8 cellular contexts compared by ENCODE assay signal in genomic region chr5:138542120-138542955, GRCh38. TPM values are rescaled to one million over a fixed set of nuclear protein-coding genes. Genes with fewer than 3 reads are reported as not detected.
DNase-seq lines count a peak whose midpoint lies in the region; ATAC-seq and TF ChIP-seq lines count a peak whose summit lies in the region.

No MANE protein-coding gene starts in this region.

- peaks cover 30% of the 10 kb centered on the region for H3K36me3 Mint-ChIP-seq in T-helper 2 cell treated with Interferon-gamma antibody and Interleukin-4, amounts not matched to agents 5 μg/mL and 100 μg/mL, for 36 hours (ENCODE audit: low read depth)

- H3K79me2 ChIP-seq in ACC112 (ENCODE audit: control insufficient read depth, insufficient read depth, low read length, unreplicated experiment), result peaks cover 90% of the 10 kb centered on the region
- H3K79me2 ChIP-seq in osteoblast (ENCODE audit: insufficient read depth, low read length), result peaks cover 90% of the 10 kb centered on the region

- peaks cover 48% of the 10 kb centered on the region for H3K4me1 ChIP-seq in ACC112 (ENCODE audit: control insufficient read depth, insufficient read depth, low read length, unreplicated experiment)
- H3K4me1 ChIP-seq in esophagus muscularis mucosa, result peaks cover 59 to 74% (median 72%) of the 10 kb centered on the region in 4 donors
- H3K4me1 ChIP-seq in osteoblast (ENCODE audit: insufficient read depth, low read length), result peaks cover 40% of the 10 kb centered on the region

- TF ChIP-seq POLR2A in esophagus muscularis mucosa (IDR thresholded peaks at IDR 0.05; ENCODE audit: low read depth), result no peak

- H3K27ac Mint-ChIP-seq in T-helper 2 cell treated with Interferon-gamma antibody and Interleukin-4, amounts not matched to agents 5 μg/mL and 100 μg/mL, for 36 hours, result peak overlapping the region; percentile 100

- H3K4me2 ChIP-seq in osteoblast (ENCODE audit: insufficient read depth, low read length), result peak overlapping the region; percentile 98

- no peak for TF ChIP-seq EP300 in esophagus muscularis mucosa (IDR thresholded peaks at IDR 0.05)

- peaks cover 23% of the 10 kb centered on the region for H3K36me3 ChIP-seq in ACC112 (ENCODE audit: insufficient read depth, low read length)
- H3K36me3 ChIP-seq in esophagus muscularis mucosa, result no peaks in the 10 kb centered on the region
- peaks cover 18% of the 10 kb centered on the region for H3K36me3 ChIP-seq in osteoblast (ENCODE audit: insufficient read depth, low read length)

- peaks cover 44% of the 10 kb centered on the region for H4K20me1 ChIP-seq in osteoblast (ENCODE audit: insufficient read depth, low read length)

- 1% methylated on average over 20 of the region's 48 CpGs for WGBS in esophagus muscularis mucosa

- H3K27ac ChIP-seq in ACC112 (ENCODE audit: low read depth, low read length) (peak overlapping the region; percentile 86), esophagus muscularis mucosa (replicated peaks in 1 of 4) (peak overlapping the region; percentile 92 to 100 (median 98)), osteoblast (ENCODE audit: low read depth, low read length) (peak overlapping the region; percentile 100)

- H2AFZ ChIP-seq in ACC112 (ENCODE audit: low read length, unreplicated experiment) (no peak overlapping the region), osteoblast (ENCODE audit: low read length) (no peak overlapping the region)

- H3K4me1 Mint-ChIP-seq in T-helper 2 cell treated with Interferon-gamma antibody and Interleukin-4, amounts not matched to agents 5 μg/mL and 100 μg/mL, for 36 hours (ENCODE audit: low read depth), result peaks cover 52% of the 10 kb centered on the region

- DNase-seq in T-helper 2 cell treated with Interferon-gamma antibody and Interleukin-4, amounts not matched to agents 5 μg/mL and 100 μg/mL, for 36 hours (ENCODE audit: low spot score), result no peak
- DNase-seq in esophagus muscularis mucosa (ENCODE audit: extremely low spot score), result no peak
- DNase-seq in osteoblast (ENCODE audit: insufficient read length, low spot score, missing footprints), result peak; percentile 71
- DNase-seq in HuH-7.5 (ENCODE audit: low spot score), result no peak
- no peak for DNase-seq in NCI-H2171 treated with DMSO at 0.1 percent for 48 hours (lab: John Stamatoyannopoulos, UW)

- H3K9me3 ChIP-seq in esophagus muscularis mucosa (no peaks in the 10 kb centered on the region), osteoblast (ENCODE audit: low read depth, low read length) (no peaks in the 10 kb centered on the region)

- H3K27me3 ChIP-seq in ACC112 (ENCODE audit: insufficient read depth, low read length), result no peaks in the 10 kb centered on the region
- H3K27me3 ChIP-seq in esophagus muscularis mucosa, result no peaks in the 10 kb centered on the region
- H3K27me3 ChIP-seq in osteoblast (ENCODE audit: insufficient read depth, low read length), result no peaks in the 10 kb centered on the region

- no peaks in the 10 kb centered on the region for H3K9me3 Mint-ChIP-seq in T-helper 2 cell treated with Interferon-gamma antibody and Interleukin-4, amounts not matched to agents 5 μg/mL and 100 μg/mL, for 36 hours

- peak; percentile 11 for ATAC-seq in GM21528 (IDR thresholded peaks at IDR 0.05; ENCODE audit: low FRiP score, unreplicated experiment)
- ATAC-seq in GM21737 (IDR thresholded peaks at IDR 0.05; ENCODE audit: unreplicated experiment), result no peak

- H3K4me3 ChIP-seq in ACC112 (ENCODE audit: low read depth, low read length) (peak overlapping the region; percentile 93), esophagus muscularis mucosa (peak overlapping the region; percentile 75 to 100 (median 84)), osteoblast (ENCODE audit: insufficient read depth, low read length) (peak overlapping the region; percentile 77)

- peak overlapping the region; percentile 95 for H3K4me3 Mint-ChIP-seq in T-helper 2 cell treated with Interferon-gamma antibody and Interleukin-4, amounts not matched to agents 5 μg/mL and 100 μg/mL, for 36 hours

- TF ChIP-seq CTCF in esophagus muscularis mucosa (IDR thresholded peaks at IDR 0.05), result no peak
- TF ChIP-seq CTCF in osteoblast (IDR thresholded peaks at IDR 0.05; ENCODE audit: extremely low read depth, low read depth, low read length), result no peak

- H3K27me3 Mint-ChIP-seq in T-helper 2 cell treated with Interferon-gamma antibody and Interleukin-4, amounts not matched to agents 5 μg/mL and 100 μg/mL, for 36 hours (ENCODE audit: low read depth), result no peaks in the 10 kb centered on the region

- intact Hi-C loops in esophagus muscularis mucosa (cut with DNase I), result loop anchor here (5.0 kb wide), 1 partner anchor 40 kb away; no protein-coding TSS in a partner anchor

RNA-seq across cellular contexts. Expression of gene ETF1, which starts 0.7 kb away (rescaled TPM):
- total RNA-seq in esophagus muscularis mucosa (100 to 1,000 TPM in 3 of 4 donors, 10 to 100 TPM in 1; 90.5 to 154 (median 111) TPM), osteoblast (113 and 116 TPM in 2 replicates)

RNA-seq across cellular contexts. Expression of gene HSPA9, which starts 32.9 kb away (rescaled TPM):
- total RNA-seq in esophagus muscularis mucosa (100 to 1,000 TPM; 139 to 250 (median 186) TPM), osteoblast (499 and 624 TPM in 2 replicates)
